In the genomic region with DNA sequence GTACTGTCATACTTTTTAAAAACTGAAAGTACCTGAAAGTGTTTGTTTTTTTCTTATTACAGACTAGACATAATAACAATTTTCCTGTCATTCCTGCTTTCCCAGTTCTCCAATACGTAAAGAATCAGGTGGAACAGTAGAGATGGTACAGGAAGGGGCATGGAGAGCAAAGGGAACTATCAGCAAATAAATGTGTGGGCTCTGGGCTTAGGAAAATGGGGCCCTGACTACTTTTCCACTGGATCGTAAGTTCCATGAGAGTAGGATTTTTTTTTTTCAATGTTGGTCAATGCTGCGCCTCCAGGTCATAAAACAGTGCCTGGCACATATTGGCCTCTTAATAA, we compare ENCODE assay signal across 9 cellular contexts. TPM values are rescaled to one million over a fixed set of nuclear protein-coding genes. Genes with fewer than 3 reads are reported as not detected.
A peak's percentile ranks its signal among the peaks of the same experiment; 100 is the strongest.
DNase-seq lines count a peak whose midpoint lies in the region; ATAC-seq and TF ChIP-seq lines count a peak whose summit lies in the region.
"Had no signal": no experiment of that assay in that cellular context is flagged by ENCODE, and none has a peak within 500 bp of the region (broad histone marks: within the 10 kb centered on the region; RNA-seq: fewer than 3 reads in every experiment).

No MANE protein-coding gene starts in this region.

- no peaks in the 10 kb centered on the region for H4K20me1 ChIP-seq in HCT116 (ENCODE audit: insufficient read depth)

- peaks cover 3 to 4% of the 10 kb centered on the region in 2 experiments; a peak in 2 of 4 replicates for H3K4me1 ChIP-seq in HCT116 (ENCODE audit: control insufficient read depth in 1 of 2, insufficient read depth in 2 of 2, low read length in 2 of 2)
- peaks cover 11% of the 10 kb centered on the region for H3K4me1 ChIP-seq in foreskin keratinocyte

- no peaks in the 10 kb centered on the region for H3K27me3 Mint-ChIP-seq in stimulated activated naive CD8-positive, alpha-beta T cell treated with anti-CD3 and anti-CD28 coated beads, Interleukin-15, amount 100 ng/mL, for 72 hours

- TF ChIP-seq CTCF in HCT116 (IDR thresholded peaks at IDR 0.05 in 2 of 3, conservative IDR thresholded peaks at IDR 0.05 in 1 of 3; ENCODE audit: borderline replicate concordance in 1 of 3, insufficient read depth in 1 of 3, low read depth in 2 of 3, low read length in 2 of 3) (no peak), VCaP (conservative IDR thresholded peaks at IDR 0.05) (no peak), foreskin keratinocyte (conservative IDR thresholded peaks at IDR 0.05) (no peak)

- peak overlapping the region in 1 of 2 donors; percentile 71 for H3K27ac Mint-ChIP-seq in stimulated activated naive CD8-positive, alpha-beta T cell treated with anti-CD3 and anti-CD28 coated beads, Interleukin-15, amount 100 ng/mL, for 72 hours

- H3K4me2 ChIP-seq in HCT116 (ENCODE audit: low read length): peak overlapping the region; percentile 62

- intact Hi-C loops in HCT116 (cut with micrococcal nuclease): no loop called here

- CTCF ChIA-PET in HCT116 (lab: Charles Lee): interaction anchor here (1.2 kb wide), 1 partner anchor 12 kb away, joined by 4 read pairs; no protein-coding TSS in a partner anchor

- no peak for TF ChIP-seq RAD21 in HCT116 (IDR thresholded peaks at IDR 0.05; ENCODE audit: low read depth)

- DNase-seq in HCT116 (ENCODE audit: low read depth, low spot score): no peak
- DNase-seq in foreskin keratinocyte: no peak
- DNase-seq in stimulated activated naive CD8-positive, alpha-beta T cell treated with anti-CD3 and anti-CD28 coated beads, Interleukin-15, amount 100 ng/mL, for 72 hours: no peak
- no peak for DNase-seq in SIG-M5 treated with dmso at 0.1 percent for 504 hours (lab: John Stamatoyannopoulos, UW; ENCODE audit: unreplicated experiment)
- DNase-seq in mucosa of gallbladder (ENCODE audit: low spot score): no peak
- DNase-seq: mesendoderm, NCI-H1436 treated with DMSO at 0.1 percent for 48 hours had no signal

- H3K27me3 ChIP-seq in HCT116 (ENCODE audit: insufficient read depth, low read length): no peaks in the 10 kb centered on the region
- H3K27me3 ChIP-seq in foreskin keratinocyte: peaks cover 3% of the 10 kb centered on the region

- no TSS peak for BruUV-seq in HCT116 (replicated peaks; lab: Mats Ljungman, UMichigan)

- H3K9me3 ChIP-seq in HCT116 (ENCODE audit: control insufficient read depth in 1 of 2, insufficient read depth in 1 of 2, low read depth in 1 of 2, low read length in 2 of 2): no peaks in the 10 kb centered on the region

- H3K4me3 Mint-ChIP-seq in stimulated activated naive CD8-positive, alpha-beta T cell treated with anti-CD3 and anti-CD28 coated beads, Interleukin-15, amount 100 ng/mL, for 72 hours: peak overlapping the region; percentile 91 to 95

- H3K9me3 Mint-ChIP-seq in stimulated activated naive CD8-positive, alpha-beta T cell treated with anti-CD3 and anti-CD28 coated beads, Interleukin-15, amount 100 ng/mL, for 72 hours: no peaks in the 10 kb centered on the region

- RAD21 ChIA-PET in HCT116 (lab: Charles Lee; ENCODE audit: low non-redundant PET in 1 of 2, low total read pairs in 2 of 2, uncharacterized antibody in 2 of 2, unreplicated experiment in 2 of 2): no interaction called here

- ATAC-seq in HCT116: no peak
- ATAC-seq in foreskin keratinocyte: no peak
- ATAC-seq in stimulated activated naive CD8-positive, alpha-beta T cell treated with anti-CD3 and anti-CD28 coated beads, Interleukin-15, amount 100 ng/mL, for 72 hours: no peak
- ATAC-seq in GM18517 (IDR thresholded peaks at IDR 0.05; ENCODE audit: unreplicated experiment): no peak

- no peaks in the 10 kb centered on the region for H3K79me2 ChIP-seq in HCT116 (ENCODE audit: insufficient read depth, low read length)

- no peak overlapping the region for H3K27ac ChIP-seq in HCT116 (ENCODE audit: low read depth, low read length)
- peak overlapping the region; percentile 77 for H3K27ac ChIP-seq in VCaP
- H3K27ac ChIP-seq in foreskin keratinocyte: peak overlapping the region; percentile 39

- no peak overlapping the region for H2AFZ ChIP-seq in HCT116 (ENCODE audit: low read depth, low read length, poor library complexity, severe bottlenecking)

- no peaks in the 10 kb centered on the region for H3K9me2 ChIP-seq in HCT116 (ENCODE audit: insufficient read depth)

- H3K4me3 ChIP-seq in HCT116 (replicated peaks in 1 of 2; ENCODE audit: low read depth in 1 of 2, low read length in 2 of 2): peak overlapping the region in 1 of 2 experiments; percentile 38; a peak in 3 of 4 replicates

- H3K36me3 ChIP-seq in HCT116 (ENCODE audit: control insufficient read depth in 1 of 2, insufficient read depth in 2 of 2, low read length in 2 of 2): no peaks in the 10 kb centered on the region

- peaks cover 19% of the 10 kb centered on the region for H3K4me1 Mint-ChIP-seq in stimulated activated naive CD8-positive, alpha-beta T cell treated with anti-CD3 and anti-CD28 coated beads, Interleukin-15, amount 100 ng/mL, for 72 hours

- no peak for TF ChIP-seq POLR2A in HCT116 (IDR thresholded peaks at IDR 0.05; ENCODE audit: borderline replicate concordance, extremely low read depth, insufficient read depth, insufficient read length)

- H3K9ac ChIP-seq in HCT116 (ENCODE audit: low read length): no peak overlapping the region

- POLR2A ChIA-PET in HCT116 (lab: Charles Lee): no interaction called here

TF ChIP-seq in HCT116, 20 proteins besides CTCF, POLR2A, EP300 and RAD21 (continues in another document):
- TF ChIP-seq SP1 (IDR thresholded peaks at IDR 0.05; ENCODE audit: low read depth) (no peak), YY1 (IDR thresholded peaks at IDR 0.05; ENCODE audit: extremely low read depth, insufficient replicate concordance, low read depth, low read length) (no peak), ZFX (IDR thresholded peaks at IDR 0.05) (no peak), TCF7L2 (IDR thresholded peaks at IDR 0.05; ENCODE audit: borderline replicate concordance, extremely low read depth, insufficient read depth, insufficient read length) (no peak), EZH2phosphoT487 (IDR thresholded peaks at IDR 0.05; ENCODE audit: borderline replicate concordance) (no peak), EZH2 (IDR thresholded peaks at IDR 0.05) (no peak), ELF1 (IDR thresholded peaks at IDR 0.05; ENCODE audit: borderline replicate concordance, low read depth) (no peak), SRF (IDR thresholded peaks at IDR 0.05; ENCODE audit: low read depth) (no peak), ZNF274 (IDR thresholded peaks at IDR 0.05; ENCODE audit: low read depth, low read length) (no peak), FOSL1 (IDR thresholded peaks at IDR 0.05; ENCODE audit: low read depth) (no peak), POLR2AphosphoS5 (IDR thresholded peaks at IDR 0.05; ENCODE audit: low read depth, low read length) (no peak)
- TF ChIP-seq, protein P1, sequence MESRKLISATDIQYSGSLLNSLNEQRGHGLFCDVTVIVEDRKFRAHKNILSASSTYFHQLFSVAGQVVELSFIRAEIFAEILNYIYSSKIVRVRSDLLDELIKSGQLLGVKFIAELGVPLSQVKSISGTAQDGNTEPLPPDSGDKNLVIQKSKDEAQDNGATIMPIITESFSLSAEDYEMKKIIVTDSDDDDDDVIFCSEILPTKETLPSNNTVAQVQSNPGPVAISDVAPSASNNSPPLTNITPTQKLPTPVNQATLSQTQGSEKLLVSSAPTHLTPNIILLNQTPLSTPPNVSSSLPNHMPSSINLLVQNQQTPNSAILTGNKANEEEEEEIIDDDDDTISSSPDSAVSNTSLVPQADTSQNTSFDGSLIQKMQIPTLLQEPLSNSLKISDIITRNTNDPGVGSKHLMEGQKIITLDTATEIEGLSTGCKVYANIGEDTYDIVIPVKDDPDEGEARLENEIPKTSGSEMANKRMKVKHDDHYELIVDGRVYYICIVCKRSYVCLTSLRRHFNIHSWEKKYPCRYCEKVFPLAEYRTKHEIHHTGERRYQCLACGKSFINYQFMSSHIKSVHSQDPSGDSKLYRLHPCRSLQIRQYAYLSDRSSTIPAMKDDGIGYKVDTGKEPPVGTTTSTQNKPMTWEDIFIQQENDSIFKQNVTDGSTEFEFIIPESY (IDR thresholded peaks at IDR 0.05; ENCODE audit: extremely low read depth, insufficient replicate concordance, low read length): no peak
- TF ChIP-seq, protein P2, sequence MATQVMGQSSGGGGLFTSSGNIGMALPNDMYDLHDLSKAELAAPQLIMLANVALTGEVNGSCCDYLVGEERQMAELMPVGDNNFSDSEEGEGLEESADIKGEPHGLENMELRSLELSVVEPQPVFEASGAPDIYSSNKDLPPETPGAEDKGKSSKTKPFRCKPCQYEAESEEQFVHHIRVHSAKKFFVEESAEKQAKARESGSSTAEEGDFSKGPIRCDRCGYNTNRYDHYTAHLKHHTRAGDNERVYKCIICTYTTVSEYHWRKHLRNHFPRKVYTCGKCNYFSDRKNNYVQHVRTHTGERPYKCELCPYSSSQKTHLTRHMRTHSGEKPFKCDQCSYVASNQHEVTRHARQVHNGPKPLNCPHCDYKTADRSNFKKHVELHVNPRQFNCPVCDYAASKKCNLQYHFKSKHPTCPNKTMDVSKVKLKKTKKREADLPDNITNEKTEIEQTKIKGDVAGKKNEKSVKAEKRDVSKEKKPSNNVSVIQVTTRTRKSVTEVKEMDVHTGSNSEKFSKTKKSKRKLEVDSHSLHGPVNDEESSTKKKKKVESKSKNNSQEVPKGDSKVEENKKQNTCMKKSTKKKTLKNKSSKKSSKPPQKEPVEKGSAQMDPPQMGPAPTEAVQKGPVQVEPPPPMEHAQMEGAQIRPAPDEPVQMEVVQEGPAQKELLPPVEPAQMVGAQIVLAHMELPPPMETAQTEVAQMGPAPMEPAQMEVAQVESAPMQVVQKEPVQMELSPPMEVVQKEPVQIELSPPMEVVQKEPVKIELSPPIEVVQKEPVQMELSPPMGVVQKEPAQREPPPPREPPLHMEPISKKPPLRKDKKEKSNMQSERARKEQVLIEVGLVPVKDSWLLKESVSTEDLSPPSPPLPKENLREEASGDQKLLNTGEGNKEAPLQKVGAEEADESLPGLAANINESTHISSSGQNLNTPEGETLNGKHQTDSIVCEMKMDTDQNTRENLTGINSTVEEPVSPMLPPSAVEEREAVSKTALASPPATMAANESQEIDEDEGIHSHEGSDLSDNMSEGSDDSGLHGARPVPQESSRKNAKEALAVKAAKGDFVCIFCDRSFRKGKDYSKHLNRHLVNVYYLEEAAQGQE (IDR thresholded peaks at IDR 0.05; ENCODE audit: low read depth): no peak
- TF ChIP-seq, protein P3, sequence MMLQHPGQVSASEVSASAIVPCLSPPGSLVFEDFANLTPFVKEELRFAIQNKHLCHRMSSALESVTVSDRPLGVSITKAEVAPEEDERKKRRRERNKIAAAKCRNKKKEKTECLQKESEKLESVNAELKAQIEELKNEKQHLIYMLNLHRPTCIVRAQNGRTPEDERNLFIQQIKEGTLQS (IDR thresholded peaks at IDR 0.05): no peak

RNA-seq across cellular contexts. Expression of a gene that starts 15.2 kb away (rescaled TPM):
- 9.3 TPM for total RNA-seq in HCT116 (2021; ENCODE audit: unreplicated experiment)
- polyA plus RNA-seq in HCT116 (2012): 9.3 and 11.7 TPM in 2 replicates
- 18.0 and 24.1 TPM in 2 replicates for total RNA-seq in foreskin keratinocyte
- 8.5 and 12.4 TPM in 2 replicates for polyA plus RNA-seq in foreskin keratinocyte
- total RNA-seq in mucosa of gallbladder: 18.8 TPM

RNA-seq across cellular contexts. Expression of a gene that starts 22.8 kb away (rescaled TPM):
- total RNA-seq in HCT116 (2021; ENCODE audit: unreplicated experiment) (9.4 TPM), foreskin keratinocyte (10.3 and 12.2 TPM in 2 replicates), mucosa of gallbladder (2,259 TPM)
- polyA plus RNA-seq in HCT116 (2012): 9.6 and 10.8 TPM in 2 replicates
- polyA plus RNA-seq in foreskin keratinocyte: 10.2 and 10.9 TPM in 2 replicates

Comparison
In these comparisons a context has a peak if more than half of its experiments do, and no peak if none do; other contexts are left out.
1. RNA of a gene that starts 22.8 kb away (total RNA-seq): 2,259 TPM in mucosa of gallbladder (single experiment); 10.3 to 12.2 TPM in foreskin keratinocyte and 9.4 TPM in HCT116 (single experiment); every median in the first group is over 100 times any median in the second.